In genomic region chr7:144355176-144355822, GRCh38 we compare ENCODE assay signal across 8 cellular contexts. TPM values are rescaled to one million over a fixed set of nuclear protein-coding genes. Genes with fewer than 3 reads are reported as not detected.
DNase-seq lines count a peak whose midpoint lies in the region; ATAC-seq, FAIRE-seq and TF ChIP-seq lines count a peak whose summit lies in the region.
"Not testable (repeated sequence)": the region's sequence is repeated elsewhere in the genome, so short reads cannot be mapped to it uniquely, and the experiment has no call there.

TSS of gene ARHGEF5 (plus strand) at chr7:144355402. CDS start at chr7:144362670, 7,268 bp downstream.

- not testable (repeated sequence) for H3K4me1 Mint-ChIP-seq in activated CD4-positive, alpha-beta T cell treated with anti-CD3 and anti-CD28 coated beads, Interleukin-2, amount 10 ng/mL, durations not matched to agents 24 days and 14 days; stimulated activated effector memory CD8-positive, alpha-beta T cell treated with anti-CD3 and anti-CD28 coated beads, Interleukin-12 subunit alpha, Interleukin-12 subunit beta, amount 100 ng/mL, for 72 hours

- not testable (repeated sequence) for H3K4me3 ChIP-seq in colonic mucosa; HepG2 (replicated peaks in 1 of 3; ENCODE audit: insufficient read depth in 1 of 3, low read depth in 2 of 3, low read length in 3 of 3)

- no CpG with 5 or more reads among the region's 50 CpGs for WGBS in HepG2 (ENCODE audit: low lambda C conversion rate)

- peak within 1 kb of the TSS; percentile 90 for H3K27ac Mint-ChIP-seq in activated CD4-positive, alpha-beta T cell treated with anti-CD3 and anti-CD28 coated beads, Interleukin-2, amount 10 ng/mL, durations not matched to agents 24 days and 14 days
- not testable (repeated sequence) for H3K27ac Mint-ChIP-seq in stimulated activated effector memory CD8-positive, alpha-beta T cell treated with anti-CD3 and anti-CD28 coated beads, Interleukin-12 subunit alpha, Interleukin-12 subunit beta, amount 100 ng/mL, for 72 hours

- H4K20me1 ChIP-seq in HepG2 (ENCODE audit: insufficient read depth, low read length), result not testable (repeated sequence)

- in situ Hi-C loops in HepG2 (cut with HindIII; ENCODE audit: extremely low pct_ligation_motif_present, low pct_unique_long_range_greater_than_20kb), result not testable (repeated sequence)

- H3K4me2 ChIP-seq in HepG2 (ENCODE audit: low read depth, low read length), result not testable (repeated sequence)

- BruUV-seq in HepG2 (replicated peaks; lab: Mats Ljungman, UMichigan), result not testable (repeated sequence)

- not testable (repeated sequence) for H2AFZ ChIP-seq in HepG2 (ENCODE audit: low read length)

- peak within 1 kb of the TSS; percentile 94 for H3K4me3 Mint-ChIP-seq in activated CD4-positive, alpha-beta T cell treated with anti-CD3 and anti-CD28 coated beads, Interleukin-2, amount 10 ng/mL, durations not matched to agents 24 days and 14 days
- H3K4me3 Mint-ChIP-seq in stimulated activated effector memory CD8-positive, alpha-beta T cell treated with anti-CD3 and anti-CD28 coated beads, Interleukin-12 subunit alpha, Interleukin-12 subunit beta, amount 100 ng/mL, for 72 hours, result peak within 1 kb of the TSS; percentile 60

- peak within 1 kb of the TSS; percentile 6; the same call in 1 of the 2 replicates for H3K9ac ChIP-seq in ES-I3 (ENCODE audit: low read depth, low read length)
- H3K9ac ChIP-seq in colonic mucosa (ENCODE audit: low read depth in 2 of 2, low read length in 2 of 2); HepG2 (ENCODE audit: insufficient read depth, low read depth, low read length): not testable (repeated sequence)

- CTCF ChIA-PET in HepG2 (lab: Yijun Ruan, JAX; ENCODE audit: low intra/inter-chr PET ratio, low total read pairs), result not testable (repeated sequence)

- not testable (repeated sequence) for TF ChIP-seq EP300 in HepG2 (IDR thresholded peaks at IDR 0.05; ENCODE audit: low read depth in 2 of 2, low read length in 2 of 2); HepG2 (CRISPR knock-in tag; IDR thresholded peaks at IDR 0.05; ENCODE audit: borderline replicate concordance)

- H3K27ac ChIP-seq in colonic mucosa; HepG2 (ENCODE audit: extremely low read length, insufficient read depth, low read length): not testable (repeated sequence)

- not testable (repeated sequence) for TF ChIP-seq CTCF in colonic mucosa (IDR thresholded peaks at IDR 0.05); HepG2 (CRISPR knock-in tag; IDR thresholded peaks at IDR 0.05)

- not testable (repeated sequence) for FAIRE-seq in HepG2 (lab: Jason Lieb, UNC)

- not testable (repeated sequence) for TF ChIP-seq RAD21 in HepG2 (CRISPR knock-in tag; IDR thresholded peaks at IDR 0.05)

- POLR2A ChIA-PET in HepG2 (lab: Yijun Ruan, JAX), result not testable (repeated sequence)

- H3K27me3 Mint-ChIP-seq in activated CD4-positive, alpha-beta T cell treated with anti-CD3 and anti-CD28 coated beads, Interleukin-2, amount 10 ng/mL, durations not matched to agents 24 days and 14 days, result not testable (repeated sequence)

- intact Hi-C loops in activated CD4-positive, alpha-beta T cell treated with anti-CD3 and anti-CD28 coated beads, Interleukin-2, amount 10 ng/mL, durations not matched to agents 24 days and 14 days (cut with micrococcal nuclease); colonic mucosa (cut with DNase I); HepG2 (cut with micrococcal nuclease; ENCODE audit: unreplicated experiment): not testable (repeated sequence)

- H3K27me3 ChIP-seq in colonic mucosa; HepG2 (ENCODE audit: control insufficient read depth in 1 of 2, insufficient read depth in 2 of 2, low read length in 2 of 2): not testable (repeated sequence)

- H3K4me1 ChIP-seq in ES-I3 (ENCODE audit: insufficient read depth, low read length); colonic mucosa; HepG2 (ENCODE audit: insufficient read depth, low read length): not testable (repeated sequence)

- not testable (repeated sequence) for DNase-seq in activated CD4-positive, alpha-beta T cell treated with anti-CD3 and anti-CD28 coated beads, Interleukin-2, amount 10 ng/mL, durations not matched to agents 24 days and 14 days; colonic mucosa; HepG2 (ENCODE audit: low spot score); stimulated activated effector memory CD8-positive, alpha-beta T cell treated with anti-CD3 and anti-CD28 coated beads, Interleukin-12 subunit alpha, Interleukin-12 subunit beta, amount 100 ng/mL, for 72 hours (ENCODE audit: low spot score in 2 of 2)

- H3K36me3 ChIP-seq in ES-I3 (ENCODE audit: insufficient read depth, low read length); colonic mucosa; HepG2 (replicated peaks in 1 of 2; ENCODE audit: control insufficient read depth in 1 of 2, insufficient read depth in 2 of 2, low read length in 2 of 2): not testable (repeated sequence)

- not testable (repeated sequence) for H3K9me3 Mint-ChIP-seq in activated CD4-positive, alpha-beta T cell treated with anti-CD3 and anti-CD28 coated beads, Interleukin-2, amount 10 ng/mL, durations not matched to agents 24 days and 14 days; stimulated activated effector memory CD8-positive, alpha-beta T cell treated with anti-CD3 and anti-CD28 coated beads, Interleukin-12 subunit alpha, Interleukin-12 subunit beta, amount 100 ng/mL, for 72 hours

- H3K79me2 ChIP-seq in HepG2 (ENCODE audit: insufficient read depth, low read length), result not testable (repeated sequence)

- H3K36me3 Mint-ChIP-seq in activated CD4-positive, alpha-beta T cell treated with anti-CD3 and anti-CD28 coated beads, Interleukin-2, amount 10 ng/mL, durations not matched to agents 24 days and 14 days (ENCODE audit: low read depth); stimulated activated effector memory CD8-positive, alpha-beta T cell treated with anti-CD3 and anti-CD28 coated beads, Interleukin-12 subunit alpha, Interleukin-12 subunit beta, amount 100 ng/mL, for 72 hours: not testable (repeated sequence)

- H3K9me3 ChIP-seq in ES-I3 (ENCODE audit: control insufficient read depth, insufficient read depth, low read length); colonic mucosa; HepG2 (ENCODE audit: low read length): not testable (repeated sequence)

- TF ChIP-seq POLR2A in HepG2 (IDR thresholded peaks at IDR 0.05; ENCODE audit: insufficient read depth in 1 of 2, low read depth in 2 of 2, low read length in 2 of 2), result not testable (repeated sequence)

- ATAC-seq in GM19467 (IDR thresholded peaks at IDR 0.05; ENCODE audit: unreplicated experiment), result peak; percentile 69
- ATAC-seq in HG02798 (IDR thresholded peaks at IDR 0.05; ENCODE audit: poor library complexity, unreplicated experiment), result peak; percentile 81
- ATAC-seq in HG03457 (IDR thresholded peaks at IDR 0.05; ENCODE audit: unreplicated experiment), result peak; percentile 76
- ATAC-seq in HepG2, result peak; percentile 90
- ATAC-seq in stimulated activated effector memory CD8-positive, alpha-beta T cell treated with anti-CD3 and anti-CD28 coated beads, Interleukin-12 subunit alpha, Interleukin-12 subunit beta, amount 100 ng/mL, for 72 hours, result peak; percentile 84

RNA-seq across cellular contexts. Expression of gene ARHGEF5, which starts in this region (rescaled TPM):
- 8.7 and 9.4 TPM in 2 replicates for total RNA-seq in activated CD4-positive, alpha-beta T cell treated with anti-CD3 and anti-CD28 coated beads, Interleukin-2, amount 10 ng/mL, durations not matched to agents 24 days and 14 days
- total RNA-seq in colonic mucosa (10 to 100 TPM; 67.1 to 83.6 TPM), HepG2 (2016; rRNA removed; fragmentation: Illumina TruSeq; extraction: Trizol) (1.2 and 1.3 TPM in 2 replicates)
- 0.18 and 0.20 TPM in 2 replicates for total RNA-seq in HepG2 (2016; cell fraction: cytosol; rRNA removed; fragmentation: Illumina TruSeq; extraction: Trizol; ENCODE audit: low read depth)
- total RNA-seq in HepG2 (2016; cell fraction: insoluble cytoplasmic fraction; rRNA removed; fragmentation: Illumina TruSeq; extraction: Trizol), result 0.97 and 1.1 TPM in 2 replicates
- 0.43 and 0.76 TPM in 2 replicates for total RNA-seq in HepG2 (2016; cell fraction: membrane; rRNA removed; fragmentation: Illumina TruSeq; extraction: Trizol)
- 0.88 and 1.3 TPM in 2 replicates for total RNA-seq in HepG2 (2016; cell fraction: nucleus; rRNA removed; fragmentation: Illumina TruSeq; extraction: Trizol)
- 1.3 and 1.7 TPM in 2 replicates for polyA plus RNA-seq in HepG2 (2011; rRNA removed)
- polyA plus RNA-seq in HepG2 (2011; cell fraction: cytosol; rRNA removed), result 0.99 and 1.2 TPM in 2 replicates
- 2.1 and 2.3 TPM in 2 replicates for polyA plus RNA-seq in HepG2 (2011; cell fraction: nucleus; rRNA removed)
- 1.2 and 1.3 TPM in 2 replicates for polyA plus RNA-seq in HepG2 (2012)
- 0.11 and 0.17 TPM in 2 replicates for polyA plus RNA-seq in HepG2 (2016; cell fraction: cytosol; fragmentation: Illumina TruSeq; extraction: Trizol; ENCODE audit: low read depth)
- 1.2 and 1.4 TPM in 2 replicates for polyA plus RNA-seq in HepG2 (2016; cell fraction: insoluble cytoplasmic fraction; fragmentation: Illumina TruSeq; extraction: Trizol; ENCODE audit: low read depth)
- polyA plus RNA-seq in HepG2 (2016; cell fraction: membrane; fragmentation: Illumina TruSeq; extraction: Trizol; ENCODE audit: low read depth), result 0.27 and 0.34 TPM in 2 replicates
- 1.5 and 1.6 TPM in 2 replicates for polyA plus RNA-seq in HepG2 (2016; cell fraction: nucleus; fragmentation: Illumina TruSeq; extraction: Trizol; ENCODE audit: insufficient read depth, low read depth)
- 2.2 and 26.8 TPM in 2 replicates for polyA minus RNA-seq in HepG2 (2011; rRNA and poly(A)+ RNA removed; ENCODE audit: low replicate concordance)
- 1.2 and 1.4 TPM in 2 replicates for polyA minus RNA-seq in HepG2 (2011; cell fraction: cytosol; rRNA and poly(A)+ RNA removed)
- 2.0 and 2.2 TPM in 2 replicates for polyA minus RNA-seq in HepG2 (2011; cell fraction: nucleus; rRNA and poly(A)+ RNA removed)
